8 cellular contexts compared by ENCODE assay signal in genomic region chr18:22559414-22560282, GRCh38.
DNase-seq lines count a peak whose midpoint lies in the region; ATAC-seq and TF ChIP-seq lines count a peak whose summit lies in the region.

No MANE protein-coding gene starts in this region.

- H3K4me1 ChIP-seq in H9 (ENCODE audit: insufficient read depth, low read length): no peaks in the 10 kb centered on the region
- peaks cover 0 to 4% (median 0%) of the 10 kb centered on the region in 4 donors for H3K4me1 ChIP-seq in Peyer's patch
- H3K4me1 ChIP-seq in right lobe of liver: peaks cover 0 to 17% (median 0%) of the 10 kb centered on the region in 4 donors
- H3K4me1 ChIP-seq in suprapubic skin: peaks cover 21% of the 10 kb centered on the region

- H3K27me3 Mint-ChIP-seq in H9 (ENCODE audit: low read depth): peaks cover 74% of the 10 kb centered on the region

- peak overlapping the region; percentile 65 to 83 for H3K4me3 Mint-ChIP-seq in H9

- no peaks in the 10 kb centered on the region for H3K36me3 Mint-ChIP-seq in H9 (ENCODE audit: insufficient read depth in 1 of 3, low read depth in 3 of 3)

- no peak overlapping the region for H3K23ac ChIP-seq in H9 (ENCODE audit: insufficient read length, low read depth, low read length)

- H2BK15ac ChIP-seq in H9 (ENCODE audit: low read depth, low read length): no peak overlapping the region

- H2BK120ac ChIP-seq in H9 (ENCODE audit: low read depth, low read length, poor library complexity, severe bottlenecking): no peak overlapping the region

- TF ChIP-seq CTCF in H9 (conservative IDR thresholded peaks at IDR 0.05) (no peak), Peyer's patch (IDR thresholded peaks at IDR 0.05) (peak in 3 of 6 experiments; percentile 33 to 43 (median 37)), right lobe of liver (IDR thresholded peaks at IDR 0.05) (no peak), suprapubic skin (IDR thresholded peaks at IDR 0.05) (peak in 1 of 2 donors; percentile 14)

- H4K5ac ChIP-seq in H9 (ENCODE audit: insufficient read length, low read depth, low read length): no peak overlapping the region

- no peaks in the 10 kb centered on the region for H4K20me1 ChIP-seq in H9 (ENCODE audit: control insufficient read depth, insufficient read depth, insufficient read length)

- TF ChIP-seq POLR2A in Peyer's patch (IDR thresholded peaks at IDR 0.05): peak; percentile 19 to 46
- TF ChIP-seq POLR2A in right lobe of liver (IDR thresholded peaks at IDR 0.05): peak; percentile 72
- no peak for TF ChIP-seq POLR2A in suprapubic skin (IDR thresholded peaks at IDR 0.05)

- H3K9ac ChIP-seq in H9 (ENCODE audit: extremely low read depth, insufficient read length, low read length): no peak overlapping the region

- H3K79me2 ChIP-seq in H9 (ENCODE audit: insufficient read depth, low read length): no peaks in the 10 kb centered on the region

- H3K27me3 ChIP-seq in H9 (ENCODE audit: insufficient read depth, low read length): peaks cover 17% of the 10 kb centered on the region
- H3K27me3 ChIP-seq in Peyer's patch: no peaks in the 10 kb centered on the region
- no peaks in the 10 kb centered on the region for H3K27me3 ChIP-seq in right lobe of liver
- peaks cover 40% of the 10 kb centered on the region for H3K27me3 ChIP-seq in suprapubic skin

- H3K27ac Mint-ChIP-seq in H9: no peak overlapping the region

- no peaks in the 10 kb centered on the region for H3K79me1 ChIP-seq in H9 (ENCODE audit: insufficient read depth, low read depth, low read length, poor library complexity, severe bottlenecking)

- peaks cover 7% of the 10 kb centered on the region for H3K23me2 ChIP-seq in H9 (ENCODE audit: insufficient read length, low read depth, low read length, poor library complexity, severe bottlenecking)

- no peak overlapping the region for H2BK20ac ChIP-seq in H9 (ENCODE audit: low read depth, low read length, poor library complexity, severe bottlenecking)

- no peak overlapping the region for H3K18ac ChIP-seq in H9 (ENCODE audit: insufficient read length, low read depth, low read length)

- no peak overlapping the region for H3T11ph ChIP-seq in H9 (ENCODE audit: low read length)

- TF ChIP-seq EP300 in suprapubic skin (IDR thresholded peaks at IDR 0.05): no peak

- H3K4ac ChIP-seq in H9 (ENCODE audit: low read depth, low read length): no peak overlapping the region

- peak; percentile 58 to 73 (median 64) for ATAC-seq in right lobe of liver
- ATAC-seq in HG02884 (IDR thresholded peaks at IDR 0.05; ENCODE audit: unreplicated experiment): no peak
- no peak for ATAC-seq in HG03139 (IDR thresholded peaks at IDR 0.05; ENCODE audit: unreplicated experiment)

- H3K4me3 ChIP-seq in Peyer's patch: peak overlapping the region; percentile 28 to 70 (median 52)
- peak overlapping the region; percentile 47 to 59 (median 55) for H3K4me3 ChIP-seq in right lobe of liver
- H3K4me3 ChIP-seq in suprapubic skin: peak overlapping the region; percentile 61

- DNase-seq in H9 (peak; percentile 48), Peyer's patch (peak in 2 of 3 donors; percentile 70 to 80), dermis blood vessel endothelial cell (peak; percentile 66), right lobe of liver (peak; percentile 76 to 79 (median 77)), suprapubic skin (ENCODE audit: low spot score in 2 of 2) (peak in 1 of 2 donors; percentile 76), AML-193 (lab: John Stamatoyannopoulos, UW) (no peak)

- H3K27ac ChIP-seq in H9 (ENCODE audit: insufficient read length, low read depth, low read length) (no peak overlapping the region), Peyer's patch (peak overlapping the region; percentile 51 to 85 (median 76)), right lobe of liver (peak overlapping the region; percentile 90 to 99 (median 97)), suprapubic skin (peak overlapping the region; percentile 72)

- H2AFZ ChIP-seq in H9 (ENCODE audit: low read length): no peak overlapping the region

- H3K36me3 ChIP-seq in Peyer's patch (no peaks in the 10 kb centered on the region), right lobe of liver (no peaks in the 10 kb centered on the region), suprapubic skin (no peaks in the 10 kb centered on the region)

- H3K9me3 ChIP-seq in H9 (ENCODE audit: control insufficient read depth, low read depth, low read length): no peaks in the 10 kb centered on the region
- no peaks in the 10 kb centered on the region for H3K9me3 ChIP-seq in Peyer's patch
- no peaks in the 10 kb centered on the region for H3K9me3 ChIP-seq in right lobe of liver
- H3K9me3 ChIP-seq in suprapubic skin: no peaks in the 10 kb centered on the region

- no peak overlapping the region for H2AK5ac ChIP-seq in H9 (ENCODE audit: insufficient read length, low read length)

- peaks cover 17 to 29% of the 10 kb centered on the region in 2 experiments for H3K4me1 Mint-ChIP-seq in H9

- H3K4me2 ChIP-seq in H9 (ENCODE audit: insufficient read depth, insufficient read length, low read length): peak overlapping the region; percentile 37

- no peak overlapping the region for H3K14ac ChIP-seq in H9 (ENCODE audit: insufficient read depth, low read length)

- no peak overlapping the region for H4K91ac ChIP-seq in H9 (ENCODE audit: insufficient read length, low read depth, low read length)

- no peak overlapping the region for H2BK5ac ChIP-seq in H9 (ENCODE audit: insufficient read length, low read length)

- H3K56ac ChIP-seq in H9 (ENCODE audit: insufficient read length, low read depth, low read length): no peak overlapping the region

- intact Hi-C loops in right lobe of liver (cut with DNase I): loop anchor here (10.0 kb wide), 3 partner anchors 65 to 395 kb away; partner anchors contain the start of gene GATA6 (in 1 of the 2)

- no CpG with 5 or more reads among the region's 64 CpGs for WGBS in H9 (ENCODE audit: extremely low coverage, insufficient read length, low lambda C conversion rate)
- 3% methylated on average over 41 of the region's 64 CpGs for WGBS in right lobe of liver (ENCODE audit: insufficient coverage, low coverage, low lambda C conversion rate, missing lambda C conversion rate)
- under 1% methylated on average over 45 of the region's 64 CpGs for WGBS in suprapubic skin

- H3K9me3 Mint-ChIP-seq in H9: no peaks in the 10 kb centered on the region

- H4K8ac ChIP-seq in H9 (replicated peaks; ENCODE audit: insufficient read length, low read depth, low read length): no peak overlapping the region

- H2BK12ac ChIP-seq in H9 (ENCODE audit: insufficient read length, low read depth, low read length): no peak overlapping the region

Comparison
In these comparisons a context has a peak if more than half of its experiments do, and no peak if none do; other contexts are left out.
1. DNase-seq: peak in H9 (single experiment), Peyer's patch (2 of 3), dermis blood vessel endothelial cell (single experiment) and right lobe of liver (3 of 3); none in AML-193 (0 of 2).
2. POLR2A ChIP-seq: peak in Peyer's patch (2 of 2) and right lobe of liver (single experiment); none in suprapubic skin (0 of 2).
3. ATAC-seq: peak in right lobe of liver (4 of 4); none in HG02884 (single experiment) and HG03139 (single experiment).
4. Peak in every context shown above with its lines, with median percentiles within 50 percentile points of each other: H3K4me3 ChIP-seq.